Comparison of ENCODE assay signal across 38 cellular contexts in the genomic region with DNA sequence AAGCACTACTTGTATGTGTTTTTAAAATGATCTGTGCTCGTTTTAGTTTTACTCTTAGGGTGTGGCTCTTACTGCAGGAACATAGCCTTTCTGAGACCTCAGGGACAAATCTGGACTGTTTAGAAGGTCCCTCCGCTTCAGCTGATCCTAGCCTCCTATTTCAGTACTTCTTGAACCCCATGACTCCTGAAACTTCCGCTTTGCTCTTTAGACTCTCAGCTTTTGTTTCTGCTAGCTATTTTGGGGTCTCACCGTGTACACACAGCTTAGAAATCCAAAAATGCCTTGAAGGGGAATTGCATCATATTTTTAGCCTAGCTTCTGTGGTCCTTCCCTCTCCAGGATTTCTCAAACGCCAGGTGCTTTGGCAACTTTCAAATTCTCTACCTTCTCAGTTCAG. TPM values are rescaled to one million over a fixed set of nuclear protein-coding genes. Genes with fewer than 3 reads are reported as not detected.
"Had no signal": no experiment of that assay in that cellular context is flagged by ENCODE, and none has a peak within 500 bp of the region (broad histone marks: within the 10 kb centered on the region; RNA-seq: fewer than 3 reads in every experiment).

No MANE protein-coding gene starts in this region.

- H3K36me3 ChIP-seq: brain microvascular endothelial cell, SJSA1 had no signal

- H3K4me3 ChIP-seq: SJSA1 had no signal

- H3K4me1 ChIP-seq: SJSA1 had no signal

- ATAC-seq: activated CD8-positive, alpha-beta T cell treated with anti-CD3 and anti-CD28 coated beads for 36 hours; activated T-cell treated with anti-CD3 and anti-CD28 coated beads, Interleukin-2, amount 50 U/mL, for 72 hours; activated T-helper 17 cell treated with anti-CD3 and anti-CD28 coated beads, Interleukin-2, amount 50 U/mL, for 72 hours; Panc1 had no signal

- DNase-seq: activated CD4-positive, alpha-beta T cell treated with anti-CD3 and anti-CD28 coated beads, Interleukin-2, amount 10 ng/mL, durations not matched to agents 24 days and 14 days; activated CD4-positive, alpha-beta T cell treated with anti-CD3 and anti-CD28 coated beads, Interleukin-2, amount 50 U/mL, for 4 hours; activated CD8-positive, alpha-beta T cell treated with anti-CD3 and anti-CD28 coated beads for 36 hours; activated effector memory CD4-positive, alpha-beta T cell treated with anti-CD3 and anti-CD28 coated beads, Interleukin-2, amount 50 U/mL, for 16 hours; activated naive CD4-positive, alpha-beta T cell; activated naive CD4-positive, alpha-beta T cell treated with anti-CD3 and anti-CD28 coated beads, Interleukin-2, amount 50 U/mL, for 16 hours; activated naive CD8-positive, alpha-beta T cell treated with anti-CD3 and anti-CD28 coated beads for 36 hours; activated T-cell treated with anti-CD3 and anti-CD28 coated beads, Interleukin-2, amount 50 U/mL, for 1 hour; activated T-cell treated with anti-CD3 and anti-CD28 coated beads, Interleukin-2, amount 50 U/mL, for 72 hours; amniotic stem cell; aorta; brain microvascular endothelial cell; central memory CD4-positive, alpha-beta T cell; Karpas-422; KBM-7; NCI-H1105 treated with DMSO at 0.1 percent for 48 hours; NCI-H1436; NCI-H1694; NCI-H1930; NCI-H2081 treated with DMSO at 0.1 percent for 48 hours; NCI-H226; NCI-H446 treated with DMSO at 0.1 percent for 48 hours; NCI-H524; NCI-H69; NCI-H82; OCI-M1; SHP77 treated with DMSO at 0.1 percent for 48 hours; SW 1271; T-helper 1 cell; T1000 had no signal

- H3K27me3 ChIP-seq: brain microvascular endothelial cell, SJSA1 had no signal

- H3K27ac ChIP-seq: brain microvascular endothelial cell, SJSA1 had no signal

- H3K9me3 ChIP-seq: SJSA1 had no signal

RNA-seq across cellular contexts. Expression of a gene that starts 8.3 kb away (rescaled TPM):
- total RNA-seq: activated CD4-positive, alpha-beta T cell treated with anti-CD3 and anti-CD28 coated beads, Interleukin-2, amount 10 ng/mL, durations not matched to agents 24 days and 14 days; activated CD8-positive, alpha-beta memory T cell treated with anti-CD3 and anti-CD28 coated beads for 36 hours; activated CD8-positive, alpha-beta T cell treated with anti-CD3 and anti-CD28 coated beads for 36 hours; activated naive CD8-positive, alpha-beta T cell treated with anti-CD3 and anti-CD28 coated beads for 36 hours; activated T-cell treated with anti-CD3 and anti-CD28 coated beads, Interleukin-2, amount 50 U/mL, for 72 hours; activated T-helper 17 cell treated with anti-CD3 and anti-CD28 coated beads, Interleukin-2, amount 50 U/mL, for 72 hours; aorta; cerebellum; MCF 10A; RPMI7951; SJSA1; T-helper 2 cell treated with Interferon-gamma antibody and Interleukin-4, amounts not matched to agents 100 ng/mL and 5 ng/mL, for 36 hours had no signal
- polyA plus RNA-seq: aorta had no signal

RNA-seq across cellular contexts. Expression of a gene that starts 24.5 kb away (rescaled TPM):
- total RNA-seq: activated CD4-positive, alpha-beta T cell treated with anti-CD3 and anti-CD28 coated beads, Interleukin-2, amount 10 ng/mL, durations not matched to agents 24 days and 14 days; activated CD8-positive, alpha-beta memory T cell treated with anti-CD3 and anti-CD28 coated beads for 36 hours; activated CD8-positive, alpha-beta T cell treated with anti-CD3 and anti-CD28 coated beads for 36 hours; activated naive CD8-positive, alpha-beta T cell treated with anti-CD3 and anti-CD28 coated beads for 36 hours; activated T-cell treated with anti-CD3 and anti-CD28 coated beads, Interleukin-2, amount 50 U/mL, for 72 hours; activated T-helper 17 cell treated with anti-CD3 and anti-CD28 coated beads, Interleukin-2, amount 50 U/mL, for 72 hours; aorta; cerebellum; MCF 10A; RPMI7951; SJSA1; T-helper 2 cell treated with Interferon-gamma antibody and Interleukin-4, amounts not matched to agents 100 ng/mL and 5 ng/mL, for 36 hours had no signal
- polyA plus RNA-seq: aorta had no signal

RNA-seq across cellular contexts. Expression of a gene that starts 29.8 kb away (rescaled TPM):
- total RNA-seq: activated CD4-positive, alpha-beta T cell treated with anti-CD3 and anti-CD28 coated beads, Interleukin-2, amount 10 ng/mL, durations not matched to agents 24 days and 14 days; activated CD8-positive, alpha-beta memory T cell treated with anti-CD3 and anti-CD28 coated beads for 36 hours; activated CD8-positive, alpha-beta T cell treated with anti-CD3 and anti-CD28 coated beads for 36 hours; activated naive CD8-positive, alpha-beta T cell treated with anti-CD3 and anti-CD28 coated beads for 36 hours; activated T-cell treated with anti-CD3 and anti-CD28 coated beads, Interleukin-2, amount 50 U/mL, for 72 hours; activated T-helper 17 cell treated with anti-CD3 and anti-CD28 coated beads, Interleukin-2, amount 50 U/mL, for 72 hours; aorta; cerebellum; MCF 10A; RPMI7951; SJSA1; T-helper 2 cell treated with Interferon-gamma antibody and Interleukin-4, amounts not matched to agents 100 ng/mL and 5 ng/mL, for 36 hours had no signal
- polyA plus RNA-seq: aorta had no signal

RNA-seq across cellular contexts. Expression of a gene that starts 40.1 kb away (rescaled TPM):
- total RNA-seq: activated CD4-positive, alpha-beta T cell treated with anti-CD3 and anti-CD28 coated beads, Interleukin-2, amount 10 ng/mL, durations not matched to agents 24 days and 14 days; activated CD8-positive, alpha-beta memory T cell treated with anti-CD3 and anti-CD28 coated beads for 36 hours; activated CD8-positive, alpha-beta T cell treated with anti-CD3 and anti-CD28 coated beads for 36 hours; activated naive CD8-positive, alpha-beta T cell treated with anti-CD3 and anti-CD28 coated beads for 36 hours; activated T-cell treated with anti-CD3 and anti-CD28 coated beads, Interleukin-2, amount 50 U/mL, for 72 hours; activated T-helper 17 cell treated with anti-CD3 and anti-CD28 coated beads, Interleukin-2, amount 50 U/mL, for 72 hours; aorta; cerebellum; MCF 10A; RPMI7951; SJSA1; T-helper 2 cell treated with Interferon-gamma antibody and Interleukin-4, amounts not matched to agents 100 ng/mL and 5 ng/mL, for 36 hours had no signal
- polyA plus RNA-seq: aorta had no signal
